18 cellular contexts compared by ENCODE assay signal in genomic region chr17:58702045-58702476, GRCh38. TPM values are rescaled to one million over a fixed set of nuclear protein-coding genes. Genes with fewer than 3 reads are reported as not detected.
DNase-seq lines count a peak whose midpoint lies in the region; ATAC-seq, FAIRE-seq and TF ChIP-seq lines count a peak whose summit lies in the region.
"Had no signal": no experiment of that assay in that cellular context is flagged by ENCODE, and none has a peak within 500 bp of the region (broad histone marks: within the 10 kb centered on the region; RNA-seq: fewer than 3 reads in every experiment).

No MANE protein-coding gene starts in this region.

- intact Hi-C loops in PC-3 (cut with micrococcal nuclease): no loop called here

- BruUV-seq in PC-3 (replicated peaks; lab: Mats Ljungman, UMichigan): no TSS peak

- ATAC-seq in GM21723 (IDR thresholded peaks at IDR 0.05; ENCODE audit: unreplicated experiment) (peak; percentile 65), PC-3 (no peak), gastroesophageal sphincter (no peak), GM18909 (IDR thresholded peaks at IDR 0.05; ENCODE audit: poor library complexity, unreplicated experiment) (no peak)

- POLR2A ChIA-PET in PC-3 (lab: Charles Lee; ENCODE audit: unreplicated experiment): no interaction called here

- H3K27ac ChIP-seq in PC-3 (ENCODE audit: low read length) (peak overlapping the region; percentile 35; the same call in 1 of the 2 replicates), gastroesophageal sphincter (no peak overlapping the region)
- H3K27ac ChIP-seq: esophagus squamous epithelium, thoracic aorta had no signal

- H3K9me2 ChIP-seq in PC-3 (replicated peaks; ENCODE audit: low read length): no peaks in the 10 kb centered on the region

- no peak overlapping the region for H3K9ac ChIP-seq in PC-3 (ENCODE audit: low read length)

- H3K27me3 ChIP-seq in PC-3 (ENCODE audit: low read length) (no peaks in the 10 kb centered on the region), gastroesophageal sphincter (no peaks in the 10 kb centered on the region)
- H3K27me3 ChIP-seq: esophagus squamous epithelium had no signal

- peak; percentile 51 for DNase-seq in GM12864 (ENCODE audit: low read depth)
- DNase-seq in GM18507 (ENCODE audit: extremely low spot score, insufficient read length, low read depth): no peak
- no peak for DNase-seq in PC-3
- DNase-seq in NCI-H2081 treated with DMSO at 0.1 percent for 48 hours (lab: John Stamatoyannopoulos, UW): no peak
- no peak for DNase-seq in NOMO-1 treated with DMSO at 0.1 percent for 48 hours (lab: John Stamatoyannopoulos, UW; ENCODE audit: unreplicated experiment)
- DNase-seq: activated naive CD8-positive, alpha-beta T cell treated with anti-CD3 and anti-CD28 coated beads for 36 hours; DMS 273 treated with DMSO at 0.1 percent for 48 hours; esophagus squamous epithelium; NCI-H187; NCI-H510A; nephron progenitor cell had no signal

- no peak overlapping the region for H2AFZ ChIP-seq in PC-3 (ENCODE audit: low read length)

- WGBS in gastroesophageal sphincter (ENCODE audit: low coverage in 1 of 2), 2 donors: 92 to 95% methylated on average over 5 of the region's 5 CpGs

- TF ChIP-seq CTCF in GM12864 (IDR thresholded peaks at IDR 0.05; ENCODE audit: low read depth, low read length, missing control alignments) (no peak), PC-3 (conservative IDR thresholded peaks at IDR 0.05; ENCODE audit: low read depth, low read length) (no peak), gastroesophageal sphincter (IDR thresholded peaks at IDR 0.05) (no peak)

- H3K9me3 ChIP-seq in PC-3 (ENCODE audit: low read length) (no peaks in the 10 kb centered on the region), gastroesophageal sphincter (no peaks in the 10 kb centered on the region)
- H3K9me3 ChIP-seq: esophagus squamous epithelium, thoracic aorta had no signal

- peaks cover 3% of the 10 kb centered on the region; the same call in 1 of the 2 replicates for H3K36me3 ChIP-seq in PC-3 (ENCODE audit: low read depth, low read length)
- peaks cover 0 to 94% of the 10 kb centered on the region in 2 donors for H3K36me3 ChIP-seq in gastroesophageal sphincter

- H4K20me1 ChIP-seq in PC-3 (ENCODE audit: low read length): no peaks in the 10 kb centered on the region

- FAIRE-seq in GM18507 (lab: Jason Lieb, UNC): peak; percentile 75
- FAIRE-seq: keratinocyte had no signal

- TF ChIP-seq EP300 in gastroesophageal sphincter (IDR thresholded peaks at IDR 0.05): no peak

- CTCF ChIA-PET in PC-3 (lab: Charles Lee): no interaction called here

- no peak for TF ChIP-seq POLR2A in gastroesophageal sphincter (IDR thresholded peaks at IDR 0.05)

- peaks cover 25% of the 10 kb centered on the region for H3K4me1 ChIP-seq in PC-3 (ENCODE audit: insufficient read depth, low read length)
- H3K4me1 ChIP-seq in gastroesophageal sphincter: no peaks in the 10 kb centered on the region
- H3K4me1 ChIP-seq: esophagus squamous epithelium had no signal

- peaks cover 5% of the 10 kb centered on the region for H3F3A ChIP-seq in PC-3 (ENCODE audit: low read length, unreplicated experiment)

- H3K4me3 ChIP-seq in GM12864 (ENCODE audit: low read depth, low read length): peak overlapping the region; percentile 16; the same call in 1 of the 2 replicates
- no peak overlapping the region for H3K4me3 ChIP-seq in PC-3 (ENCODE audit: low read length)
- no peak overlapping the region for H3K4me3 ChIP-seq in gastroesophageal sphincter
- H3K4me3 ChIP-seq: esophagus squamous epithelium, thoracic aorta had no signal

- no peaks in the 10 kb centered on the region for H3K79me2 ChIP-seq in PC-3 (ENCODE audit: low read length)

- no peak overlapping the region for H3K4me2 ChIP-seq in PC-3 (ENCODE audit: low read length)

RNA-seq across cellular contexts. Expression of gene RAD51C, which starts 9.7 kb away (rescaled TPM):
- 58.9 and 71.1 TPM in 2 replicates for total RNA-seq in PC-3 (2014; rRNA removed)
- 10 to 100 TPM; 15.2 to 31.1 (median 21.1) TPM for total RNA-seq in gastroesophageal sphincter

RNA-seq across cellular contexts. Expression of gene TEX14, which starts 10.2 kb away (rescaled TPM):
- total RNA-seq in PC-3 (2014; rRNA removed): 0.12 and 0.29 TPM in 2 replicates
- under 1 TPM; 0.05 to 0.78 (median 0.11) TPM for total RNA-seq in gastroesophageal sphincter
- total RNA-seq: M059J had no signal

RNA-seq across cellular contexts. Expression of gene PPM1E, which starts 53.6 kb away (rescaled TPM):
- total RNA-seq in PC-3 (2014; rRNA removed) (not detected in 2 replicates), gastroesophageal sphincter (under 1 TPM; 0.35 to 0.92 (median 0.44) TPM)
- total RNA-seq: B cell, thoracic aorta had no signal
